ENCODE assay signal across 1 cellular context in the genomic region with DNA sequence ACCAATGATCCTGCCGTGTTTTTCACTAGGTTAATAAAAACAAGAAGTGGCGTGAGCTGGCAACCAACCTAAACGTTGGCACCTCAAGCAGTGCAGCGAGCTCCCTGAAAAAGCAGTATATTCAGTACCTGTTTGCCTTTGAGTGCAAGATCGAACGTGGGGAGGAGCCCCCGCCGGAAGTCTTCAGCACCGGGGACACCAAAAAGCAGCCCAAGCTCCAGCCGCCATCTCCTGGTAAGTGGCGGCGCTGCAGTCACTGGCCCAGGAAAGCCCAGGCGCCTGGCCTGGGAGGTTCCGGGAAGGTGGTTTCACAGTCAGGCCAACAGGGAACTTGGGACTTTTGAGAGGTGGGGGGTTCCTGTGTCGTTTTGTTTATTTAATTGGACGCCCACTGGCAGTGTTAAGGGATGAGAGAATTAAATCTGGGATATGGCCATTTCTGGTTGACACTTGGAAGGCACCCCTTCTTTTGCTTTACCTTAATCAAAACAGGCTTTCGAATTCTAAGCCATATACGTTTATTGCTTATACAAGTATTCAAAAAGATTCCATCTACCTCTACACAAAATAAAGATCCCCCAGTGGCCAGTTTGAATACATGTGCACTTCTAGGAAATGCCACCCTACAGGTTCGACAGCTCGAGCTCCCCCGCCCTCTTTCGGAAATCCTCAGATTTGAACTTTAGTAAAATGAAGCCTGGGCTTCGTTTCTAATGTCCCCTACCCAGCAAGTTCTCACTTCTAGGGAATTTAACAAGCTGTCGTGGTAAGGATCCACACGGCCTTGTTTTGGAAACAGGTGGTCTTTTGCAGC.
TF ChIP-seq lines count a peak whose summit lies in the region.

No MANE protein-coding gene starts in this region.

TF ChIP-seq in HepG2, 621 proteins besides CTCF, POLR2A, EP300 and RAD21 (continued from another document and continues in another):
- TF ChIP-seq, protein P1, sequence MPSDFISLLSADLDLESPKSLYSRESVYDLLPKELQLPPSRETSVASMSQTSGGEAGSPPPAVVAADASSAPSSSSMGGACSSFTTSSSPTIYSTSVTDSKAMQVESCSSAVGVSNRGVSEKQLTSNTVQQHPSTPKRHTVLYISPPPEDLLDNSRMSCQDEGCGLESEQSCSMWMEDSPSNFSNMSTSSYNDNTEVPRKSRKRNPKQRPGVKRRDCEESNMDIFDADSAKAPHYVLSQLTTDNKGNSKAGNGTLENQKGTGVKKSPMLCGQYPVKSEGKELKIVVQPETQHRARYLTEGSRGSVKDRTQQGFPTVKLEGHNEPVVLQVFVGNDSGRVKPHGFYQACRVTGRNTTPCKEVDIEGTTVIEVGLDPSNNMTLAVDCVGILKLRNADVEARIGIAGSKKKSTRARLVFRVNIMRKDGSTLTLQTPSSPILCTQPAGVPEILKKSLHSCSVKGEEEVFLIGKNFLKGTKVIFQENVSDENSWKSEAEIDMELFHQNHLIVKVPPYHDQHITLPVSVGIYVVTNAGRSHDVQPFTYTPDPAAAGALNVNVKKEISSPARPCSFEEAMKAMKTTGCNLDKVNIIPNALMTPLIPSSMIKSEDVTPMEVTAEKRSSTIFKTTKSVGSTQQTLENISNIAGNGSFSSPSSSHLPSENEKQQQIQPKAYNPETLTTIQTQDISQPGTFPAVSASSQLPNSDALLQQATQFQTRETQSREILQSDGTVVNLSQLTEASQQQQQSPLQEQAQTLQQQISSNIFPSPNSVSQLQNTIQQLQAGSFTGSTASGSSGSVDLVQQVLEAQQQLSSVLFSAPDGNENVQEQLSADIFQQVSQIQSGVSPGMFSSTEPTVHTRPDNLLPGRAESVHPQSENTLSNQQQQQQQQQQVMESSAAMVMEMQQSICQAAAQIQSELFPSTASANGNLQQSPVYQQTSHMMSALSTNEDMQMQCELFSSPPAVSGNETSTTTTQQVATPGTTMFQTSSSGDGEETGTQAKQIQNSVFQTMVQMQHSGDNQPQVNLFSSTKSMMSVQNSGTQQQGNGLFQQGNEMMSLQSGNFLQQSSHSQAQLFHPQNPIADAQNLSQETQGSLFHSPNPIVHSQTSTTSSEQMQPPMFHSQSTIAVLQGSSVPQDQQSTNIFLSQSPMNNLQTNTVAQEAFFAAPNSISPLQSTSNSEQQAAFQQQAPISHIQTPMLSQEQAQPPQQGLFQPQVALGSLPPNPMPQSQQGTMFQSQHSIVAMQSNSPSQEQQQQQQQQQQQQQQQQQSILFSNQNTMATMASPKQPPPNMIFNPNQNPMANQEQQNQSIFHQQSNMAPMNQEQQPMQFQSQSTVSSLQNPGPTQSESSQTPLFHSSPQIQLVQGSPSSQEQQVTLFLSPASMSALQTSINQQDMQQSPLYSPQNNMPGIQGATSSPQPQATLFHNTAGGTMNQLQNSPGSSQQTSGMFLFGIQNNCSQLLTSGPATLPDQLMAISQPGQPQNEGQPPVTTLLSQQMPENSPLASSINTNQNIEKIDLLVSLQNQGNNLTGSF (CRISPR knock-in tag; IDR thresholded peaks at IDR 0.05) = no peak
- no peak for TF ChIP-seq ZNF550 (CRISPR knock-in tag; IDR thresholded peaks at IDR 0.05; ENCODE audit: borderline replicate concordance)
- TF ChIP-seq, protein P2, sequence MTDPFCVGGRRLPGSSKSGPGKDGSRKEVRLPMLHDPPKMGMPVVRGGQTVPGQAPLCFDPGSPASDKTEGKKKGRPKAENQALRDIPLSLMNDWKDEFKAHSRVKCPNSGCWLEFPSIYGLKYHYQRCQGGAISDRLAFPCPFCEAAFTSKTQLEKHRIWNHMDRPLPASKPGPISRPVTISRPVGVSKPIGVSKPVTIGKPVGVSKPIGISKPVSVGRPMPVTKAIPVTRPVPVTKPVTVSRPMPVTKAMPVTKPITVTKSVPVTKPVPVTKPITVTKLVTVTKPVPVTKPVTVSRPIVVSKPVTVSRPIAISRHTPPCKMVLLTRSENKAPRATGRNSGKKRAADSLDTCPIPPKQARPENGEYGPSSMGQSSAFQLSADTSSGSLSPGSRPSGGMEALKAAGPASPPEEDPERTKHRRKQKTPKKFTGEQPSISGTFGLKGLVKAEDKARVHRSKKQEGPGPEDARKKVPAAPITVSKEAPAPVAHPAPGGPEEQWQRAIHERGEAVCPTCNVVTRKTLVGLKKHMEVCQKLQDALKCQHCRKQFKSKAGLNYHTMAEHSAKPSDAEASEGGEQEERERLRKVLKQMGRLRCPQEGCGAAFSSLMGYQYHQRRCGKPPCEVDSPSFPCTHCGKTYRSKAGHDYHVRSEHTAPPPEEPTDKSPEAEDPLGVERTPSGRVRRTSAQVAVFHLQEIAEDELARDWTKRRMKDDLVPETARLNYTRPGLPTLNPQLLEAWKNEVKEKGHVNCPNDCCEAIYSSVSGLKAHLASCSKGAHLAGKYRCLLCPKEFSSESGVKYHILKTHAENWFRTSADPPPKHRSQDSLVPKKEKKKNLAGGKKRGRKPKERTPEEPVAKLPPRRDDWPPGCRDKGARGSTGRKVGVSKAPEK (CRISPR knock-in tag; IDR thresholded peaks at IDR 0.05; ENCODE audit: borderline replicate concordance) = no peak
- no peak for TF ChIP-seq ZNF441 (CRISPR knock-in tag; IDR thresholded peaks at IDR 0.05; ENCODE audit: borderline replicate concordance)
- no peak for TF ChIP-seq POLR2AphosphoS5 (IDR thresholded peaks at IDR 0.05; ENCODE audit: low read depth, low read length)
- no peak for TF ChIP-seq CHD2 (IDR thresholded peaks at IDR 0.05; ENCODE audit: low read depth, low read length)
- TF ChIP-seq, protein P3, sequence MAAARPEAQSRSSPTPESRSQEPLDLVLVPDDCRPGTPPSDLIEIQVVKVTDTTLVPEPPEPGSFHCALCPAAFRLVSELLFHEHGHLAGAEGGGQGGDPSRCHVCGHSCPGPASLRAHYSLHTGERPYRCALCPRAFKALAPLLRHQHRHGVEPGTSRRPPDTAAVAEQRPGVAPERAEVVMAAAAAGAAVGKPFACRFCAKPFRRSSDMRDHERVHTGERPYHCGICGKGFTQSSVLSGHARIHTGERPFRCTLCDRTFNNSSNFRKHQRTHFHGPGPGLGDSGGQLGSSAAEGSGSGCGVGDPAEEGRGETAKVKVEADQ (CRISPR knock-in tag; IDR thresholded peaks at IDR 0.05; ENCODE audit: borderline replicate concordance) = no peak
- TF ChIP-seq, protein P4, sequence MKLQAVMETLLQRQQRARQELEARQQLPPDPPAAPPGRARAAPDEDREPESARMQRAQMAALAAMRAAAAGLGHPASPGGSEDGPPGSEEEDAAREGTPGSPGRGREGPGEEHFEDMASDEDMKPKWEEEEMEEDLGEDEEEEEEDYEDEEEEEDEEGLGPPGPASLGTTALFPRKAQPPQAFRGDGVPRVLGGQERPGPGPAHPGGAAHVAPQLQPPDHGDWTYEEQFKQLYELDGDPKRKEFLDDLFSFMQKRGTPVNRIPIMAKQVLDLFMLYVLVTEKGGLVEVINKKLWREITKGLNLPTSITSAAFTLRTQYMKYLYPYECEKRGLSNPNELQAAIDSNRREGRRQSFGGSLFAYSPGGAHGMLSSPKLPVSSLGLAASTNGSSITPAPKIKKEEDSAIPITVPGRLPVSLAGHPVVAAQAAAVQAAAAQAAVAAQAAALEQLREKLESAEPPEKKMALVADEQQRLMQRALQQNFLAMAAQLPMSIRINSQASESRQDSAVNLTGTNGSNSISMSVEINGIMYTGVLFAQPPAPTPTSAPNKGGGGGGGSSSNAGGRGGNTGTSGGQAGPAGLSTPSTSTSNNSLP (IDR thresholded peaks at IDR 0.05; ENCODE audit: low read depth, low read length) = 0 out of 2 replicates have a peak, but pooled peaks have one; percentile 34
- TF ChIP-seq ZFP62 (CRISPR knock-in tag; IDR thresholded peaks at IDR 0.05) = no peak
- no peak for TF ChIP-seq ZNF329 (CRISPR knock-in tag; IDR thresholded peaks at IDR 0.05; ENCODE audit: low read depth)
- TF ChIP-seq, protein P5, sequence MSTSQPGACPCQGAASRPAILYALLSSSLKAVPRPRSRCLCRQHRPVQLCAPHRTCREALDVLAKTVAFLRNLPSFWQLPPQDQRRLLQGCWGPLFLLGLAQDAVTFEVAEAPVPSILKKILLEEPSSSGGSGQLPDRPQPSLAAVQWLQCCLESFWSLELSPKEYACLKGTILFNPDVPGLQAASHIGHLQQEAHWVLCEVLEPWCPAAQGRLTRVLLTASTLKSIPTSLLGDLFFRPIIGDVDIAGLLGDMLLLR (CRISPR knock-in tag; IDR thresholded peaks at IDR 0.05) = no peak
- TF ChIP-seq ZNF136 (CRISPR knock-in tag; IDR thresholded peaks at IDR 0.05; ENCODE audit: low read depth) = no peak
- TF ChIP-seq, protein P6, sequence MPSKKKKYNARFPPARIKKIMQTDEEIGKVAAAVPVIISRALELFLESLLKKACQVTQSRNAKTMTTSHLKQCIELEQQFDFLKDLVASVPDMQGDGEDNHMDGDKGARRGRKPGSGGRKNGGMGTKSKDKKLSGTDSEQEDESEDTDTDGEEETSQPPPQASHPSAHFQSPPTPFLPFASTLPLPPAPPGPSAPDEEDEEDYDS (CRISPR knock-in tag; IDR thresholded peaks at IDR 0.05) = no peak
- TF ChIP-seq ZSCAN20 (CRISPR knock-in tag; IDR thresholded peaks at IDR 0.05; ENCODE audit: borderline replicate concordance) = no peak
- no peak for TF ChIP-seq ZNF33B (CRISPR knock-in tag; IDR thresholded peaks at IDR 0.05)
- TF ChIP-seq CBX5 (CRISPR knock-in tag; IDR thresholded peaks at IDR 0.05; ENCODE audit: borderline replicate concordance) = no peak
- 0 out of 2 replicates have a peak, but pooled peaks have one; percentile 20 for TF ChIP-seq HDAC1 (CRISPR knock-in tag; IDR thresholded peaks at IDR 0.05)
- TF ChIP-seq ZNF644 (CRISPR knock-in tag; IDR thresholded peaks at IDR 0.05; ENCODE audit: low read depth) = no peak
- TF ChIP-seq ZSCAN12 (CRISPR knock-in tag; IDR thresholded peaks at IDR 0.05) = no peak
- TF ChIP-seq ZNF775 (CRISPR knock-in tag; IDR thresholded peaks at IDR 0.05; ENCODE audit: borderline replicate concordance) = no peak
- TF ChIP-seq CBFB (CRISPR knock-in tag; IDR thresholded peaks at IDR 0.05) = no peak
- TF ChIP-seq, protein P7, sequence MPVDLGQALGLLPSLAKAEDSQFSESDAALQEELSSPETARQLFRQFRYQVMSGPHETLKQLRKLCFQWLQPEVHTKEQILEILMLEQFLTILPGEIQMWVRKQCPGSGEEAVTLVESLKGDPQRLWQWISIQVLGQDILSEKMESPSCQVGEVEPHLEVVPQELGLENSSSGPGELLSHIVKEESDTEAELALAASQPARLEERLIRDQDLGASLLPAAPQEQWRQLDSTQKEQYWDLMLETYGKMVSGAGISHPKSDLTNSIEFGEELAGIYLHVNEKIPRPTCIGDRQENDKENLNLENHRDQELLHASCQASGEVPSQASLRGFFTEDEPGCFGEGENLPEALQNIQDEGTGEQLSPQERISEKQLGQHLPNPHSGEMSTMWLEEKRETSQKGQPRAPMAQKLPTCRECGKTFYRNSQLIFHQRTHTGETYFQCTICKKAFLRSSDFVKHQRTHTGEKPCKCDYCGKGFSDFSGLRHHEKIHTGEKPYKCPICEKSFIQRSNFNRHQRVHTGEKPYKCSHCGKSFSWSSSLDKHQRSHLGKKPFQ (CRISPR knock-in tag; IDR thresholded peaks at IDR 0.05; ENCODE audit: insufficient replicate concordance) = no peak
- TF ChIP-seq HNF4A (CRISPR knock-in tag; IDR thresholded peaks at IDR 0.05) = peak; percentile 32; the same call in 1 of the 2 replicates
- no peak for TF ChIP-seq SOX6 (IDR thresholded peaks at IDR 0.05)
- TF ChIP-seq SOX6 (CRISPR knock-in tag; IDR thresholded peaks at IDR 0.05) = peak; percentile 72; the same call in 1 of the 2 replicates
- TF ChIP-seq ZNF383 (CRISPR knock-in tag; IDR thresholded peaks at IDR 0.05; ENCODE audit: borderline replicate concordance) = no peak
- TF ChIP-seq, protein P8, sequence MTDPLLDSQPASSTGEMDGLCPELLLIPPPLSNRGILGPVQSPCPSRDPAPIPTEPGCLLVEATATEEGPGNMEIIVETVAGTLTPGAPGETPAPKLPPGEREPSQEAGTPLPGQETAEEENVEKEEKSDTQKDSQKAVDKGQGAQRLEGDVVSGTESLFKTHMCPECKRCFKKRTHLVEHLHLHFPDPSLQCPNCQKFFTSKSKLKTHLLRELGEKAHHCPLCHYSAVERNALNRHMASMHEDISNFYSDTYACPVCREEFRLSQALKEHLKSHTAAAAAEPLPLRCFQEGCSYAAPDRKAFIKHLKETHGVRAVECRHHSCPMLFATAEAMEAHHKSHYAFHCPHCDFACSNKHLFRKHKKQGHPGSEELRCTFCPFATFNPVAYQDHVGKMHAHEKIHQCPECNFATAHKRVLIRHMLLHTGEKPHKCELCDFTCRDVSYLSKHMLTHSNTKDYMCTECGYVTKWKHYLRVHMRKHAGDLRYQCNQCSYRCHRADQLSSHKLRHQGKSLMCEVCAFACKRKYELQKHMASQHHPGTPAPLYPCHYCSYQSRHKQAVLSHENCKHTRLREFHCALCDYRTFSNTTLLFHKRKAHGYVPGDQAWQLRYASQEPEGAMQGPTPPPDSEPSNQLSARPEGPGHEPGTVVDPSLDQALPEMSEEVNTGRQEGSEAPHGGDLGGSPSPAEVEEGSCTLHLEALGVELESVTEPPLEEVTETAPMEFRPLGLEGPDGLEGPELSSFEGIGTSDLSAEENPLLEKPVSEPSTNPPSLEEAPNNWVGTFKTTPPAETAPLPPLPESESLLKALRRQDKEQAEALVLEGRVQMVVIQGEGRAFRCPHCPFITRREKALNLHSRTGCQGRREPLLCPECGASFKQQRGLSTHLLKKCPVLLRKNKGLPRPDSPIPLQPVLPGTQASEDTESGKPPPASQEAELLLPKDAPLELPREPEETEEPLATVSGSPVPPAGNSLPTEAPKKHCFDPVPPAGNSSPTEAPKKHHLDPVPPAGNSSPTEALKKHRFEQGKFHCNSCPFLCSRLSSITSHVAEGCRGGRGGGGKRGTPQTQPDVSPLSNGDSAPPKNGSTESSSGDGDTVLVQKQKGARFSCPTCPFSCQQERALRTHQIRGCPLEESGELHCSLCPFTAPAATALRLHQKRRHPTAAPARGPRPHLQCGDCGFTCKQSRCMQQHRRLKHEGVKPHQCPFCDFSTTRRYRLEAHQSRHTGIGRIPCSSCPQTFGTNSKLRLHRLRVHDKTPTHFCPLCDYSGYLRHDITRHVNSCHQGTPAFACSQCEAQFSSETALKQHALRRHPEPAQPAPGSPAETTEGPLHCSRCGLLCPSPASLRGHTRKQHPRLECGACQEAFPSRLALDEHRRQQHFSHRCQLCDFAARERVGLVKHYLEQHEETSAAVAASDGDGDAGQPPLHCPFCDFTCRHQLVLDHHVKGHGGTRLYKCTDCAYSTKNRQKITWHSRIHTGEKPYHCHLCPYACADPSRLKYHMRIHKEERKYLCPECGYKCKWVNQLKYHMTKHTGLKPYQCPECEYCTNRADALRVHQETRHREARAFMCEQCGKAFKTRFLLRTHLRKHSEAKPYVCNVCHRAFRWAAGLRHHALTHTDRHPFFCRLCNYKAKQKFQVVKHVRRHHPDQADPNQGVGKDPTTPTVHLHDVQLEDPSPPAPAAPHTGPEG (CRISPR knock-in tag; IDR thresholded peaks at IDR 0.05) = no peak
- peak; percentile 42 for TF ChIP-seq TEAD3 (CRISPR knock-in tag; optimal IDR thresholded peaks at IDR 0.05; ENCODE audit: borderline replicate concordance)
- TF ChIP-seq, protein P9, sequence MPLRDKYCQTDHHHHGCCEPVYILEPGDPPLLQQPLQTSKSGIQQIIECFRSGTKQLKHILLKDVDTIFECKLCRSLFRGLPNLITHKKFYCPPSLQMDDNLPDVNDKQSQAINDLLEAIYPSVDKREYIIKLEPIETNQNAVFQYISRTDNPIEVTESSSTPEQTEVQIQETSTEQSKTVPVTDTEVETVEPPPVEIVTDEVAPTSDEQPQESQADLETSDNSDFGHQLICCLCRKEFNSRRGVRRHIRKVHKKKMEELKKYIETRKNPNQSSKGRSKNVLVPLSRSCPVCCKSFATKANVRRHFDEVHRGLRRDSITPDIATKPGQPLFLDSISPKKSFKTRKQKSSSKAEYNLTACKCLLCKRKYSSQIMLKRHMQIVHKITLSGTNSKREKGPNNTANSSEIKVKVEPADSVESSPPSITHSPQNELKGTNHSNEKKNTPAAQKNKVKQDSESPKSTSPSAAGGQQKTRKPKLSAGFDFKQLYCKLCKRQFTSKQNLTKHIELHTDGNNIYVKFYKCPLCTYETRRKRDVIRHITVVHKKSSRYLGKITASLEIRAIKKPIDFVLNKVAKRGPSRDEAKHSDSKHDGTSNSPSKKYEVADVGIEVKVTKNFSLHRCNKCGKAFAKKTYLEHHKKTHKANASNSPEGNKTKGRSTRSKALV (CRISPR knock-in tag; IDR thresholded peaks at IDR 0.05) = no peak
